In the genomic region with DNA sequence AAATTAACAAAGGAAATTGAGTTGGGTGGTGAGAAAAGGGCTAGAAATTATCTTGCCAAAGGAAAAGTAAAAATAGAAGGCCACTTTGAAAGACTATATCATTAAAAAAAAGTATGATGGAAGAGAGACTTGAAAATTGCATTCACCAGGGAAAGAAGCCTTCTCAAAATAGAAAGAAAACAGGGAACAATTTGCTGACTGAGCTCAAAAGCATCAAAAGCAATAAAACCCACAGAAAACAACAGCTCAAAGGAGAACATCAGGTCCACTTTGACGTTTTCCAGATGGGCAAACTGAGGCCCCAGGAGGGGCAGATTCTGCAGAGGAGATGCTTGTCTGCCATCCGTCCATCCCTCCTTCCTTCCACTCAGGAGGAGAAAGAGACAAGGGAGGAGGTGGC, we compare ENCODE assay signal across 20 cellular contexts.
"Had no signal": no experiment of that assay in that cellular context is flagged by ENCODE, and none has a peak within 500 bp of the region (broad histone marks: within the 10 kb centered on the region; RNA-seq: fewer than 3 reads in every experiment).

No MANE protein-coding gene starts in this region.

- H3K4me3 Mint-ChIP-seq: naive thymus-derived CD4-positive, alpha-beta T cell; neural crest cell; stimulated activated effector memory CD8-positive, alpha-beta T cell treated with anti-CD3 and anti-CD28 coated beads, Interleukin-12 subunit alpha, Interleukin-12 subunit beta, amount 100 ng/mL, for 72 hours had no signal

- H3K4me2 ChIP-seq: hepatocyte had no signal

- FAIRE-seq: colon, small intestine had no signal

- H3K4me1 Mint-ChIP-seq: stimulated activated effector memory CD8-positive, alpha-beta T cell treated with anti-CD3 and anti-CD28 coated beads, Interleukin-12 subunit alpha, Interleukin-12 subunit beta, amount 100 ng/mL, for 72 hours had no signal

- DNase-seq: dermis blood vessel endothelial cell; erythroblast; foreskin keratinocyte; left colon; left ventricle myocardium superior; mesenchymal stem cell; small intestine; stimulated activated CD4-positive, alpha-beta T cell treated with anti-CD3 and anti-CD28 coated beads, Interleukin-2, amount 100 ng/mL, for 48 hours; stimulated activated naive CD8-positive, alpha-beta T cell treated with anti-CD3 and anti-CD28 coated beads, Interleukin-15, Interleukin-2, amounts not matched to agents 100 U/mL and 50 U/mL, for 24 hours; tibial artery; upper lobe of left lung had no signal

- H3K27ac Mint-ChIP-seq: naive thymus-derived CD4-positive, alpha-beta T cell; stimulated activated effector memory CD8-positive, alpha-beta T cell treated with anti-CD3 and anti-CD28 coated beads, Interleukin-12 subunit alpha, Interleukin-12 subunit beta, amount 100 ng/mL, for 72 hours had no signal

- H3K27me3 ChIP-seq: foreskin keratinocyte, hepatocyte, ovary, right atrium auricular region, upper lobe of left lung, vagina had no signal

- H3K79me2 ChIP-seq: hepatocyte had no signal

- H3K4me1 ChIP-seq: foreskin keratinocyte, right atrium auricular region, tibial artery, upper lobe of left lung, vagina had no signal

- H3K36me3 Mint-ChIP-seq: stimulated activated effector memory CD8-positive, alpha-beta T cell treated with anti-CD3 and anti-CD28 coated beads, Interleukin-12 subunit alpha, Interleukin-12 subunit beta, amount 100 ng/mL, for 72 hours had no signal

- H3K4me3 ChIP-seq: hepatocyte, lung, ovary, right atrium auricular region, tibial artery, upper lobe of left lung, vagina had no signal

- H3K27ac ChIP-seq: foreskin keratinocyte, hepatocyte, ovary, right atrium auricular region, tibial artery, upper lobe of left lung, vagina had no signal

- H3K9me3 Mint-ChIP-seq: neural crest cell; stimulated activated effector memory CD8-positive, alpha-beta T cell treated with anti-CD3 and anti-CD28 coated beads, Interleukin-12 subunit alpha, Interleukin-12 subunit beta, amount 100 ng/mL, for 72 hours had no signal

- H3K9me3 ChIP-seq: ovary, right atrium auricular region, tibial artery, upper lobe of left lung, vagina had no signal

- H2AFZ ChIP-seq: hepatocyte had no signal

- H3K36me3 ChIP-seq: ovary, right atrium auricular region, tibial artery, upper lobe of left lung, vagina had no signal

- ATAC-seq: foreskin keratinocyte; left colon; left ventricle myocardium superior; naive thymus-derived CD4-positive, alpha-beta T cell; stimulated activated effector memory CD8-positive, alpha-beta T cell treated with anti-CD3 and anti-CD28 coated beads, Interleukin-12 subunit alpha, Interleukin-12 subunit beta, amount 100 ng/mL, for 72 hours; stimulated activated naive CD8-positive, alpha-beta T cell treated with anti-CD3 and anti-CD28 coated beads, Interleukin-15, Interleukin-2, amounts not matched to agents 100 U/mL and 50 U/mL, for 24 hours had no signal
